In the genomic region with DNA sequence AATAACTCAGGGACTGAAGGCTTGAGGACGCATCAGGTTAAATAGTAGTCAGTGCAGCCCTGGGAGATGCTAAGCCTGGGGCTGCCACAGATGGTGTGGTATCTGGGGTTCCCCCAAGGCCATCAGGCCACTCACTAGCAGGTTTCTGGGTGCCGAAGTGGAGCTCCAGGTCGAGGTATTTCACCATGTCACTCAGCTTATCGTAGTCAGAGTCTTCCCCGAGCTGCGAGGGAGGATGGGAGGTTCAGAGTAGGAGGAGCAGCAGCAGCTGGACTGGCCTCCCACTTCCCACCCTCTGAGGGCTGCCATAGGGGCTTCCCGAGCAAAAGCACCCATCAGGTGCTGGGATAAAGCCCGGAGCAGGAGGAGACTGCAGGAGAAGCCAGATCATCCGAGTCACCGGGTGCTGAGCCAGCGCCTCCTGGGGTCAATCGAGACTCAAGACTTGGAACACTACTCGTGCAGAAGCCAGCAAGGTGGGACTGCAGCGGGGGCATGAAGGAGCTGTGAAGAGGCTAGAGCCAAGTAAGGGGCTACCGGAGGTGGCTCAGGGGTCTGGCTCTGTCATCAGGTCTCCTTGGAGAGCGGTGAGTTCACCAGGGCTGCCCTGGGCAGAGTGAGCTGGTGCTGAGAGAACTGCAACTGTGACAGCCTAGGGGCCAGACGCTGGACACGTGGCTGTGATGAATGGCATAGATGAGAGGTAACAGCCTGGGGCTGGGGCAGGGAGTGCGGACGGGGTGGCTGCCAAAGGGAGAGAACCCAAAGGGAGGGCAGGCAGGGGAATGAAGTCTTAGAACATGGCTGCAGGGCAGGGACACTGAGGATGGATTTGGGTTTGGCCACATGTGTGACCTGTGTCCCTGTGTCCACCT, we compare ENCODE assay signal across 28 cellular contexts. TPM values are rescaled to one million over a fixed set of nuclear protein-coding genes. Genes with fewer than 3 reads are reported as not detected.
DNase-seq lines count a peak whose midpoint lies in the region; ATAC-seq, FAIRE-seq and TF ChIP-seq lines count a peak whose summit lies in the region.
"Had no signal": no experiment of that assay in that cellular context is flagged by ENCODE, and none has a peak within 500 bp of the region (broad histone marks: within the 10 kb centered on the region; RNA-seq: fewer than 3 reads in every experiment).

No MANE protein-coding gene starts in this region.

- H3K14ac ChIP-seq in neuronal stem cell (ENCODE audit: low read length) = no peak overlapping the region

- H3K23ac ChIP-seq in neuronal stem cell (ENCODE audit: low read depth, low read length, poor library complexity) = no peak overlapping the region

- H3K4me3 ChIP-seq in SK-N-SH (ENCODE audit: low read depth in 2 of 2, low read length in 1 of 2) (no peak overlapping the region), neuronal stem cell (ENCODE audit: low read length in 2 of 2) (no peak overlapping the region)
- H3K4me3 ChIP-seq: SJCRH30, uterus had no signal

- H2BK12ac ChIP-seq in neuronal stem cell (ENCODE audit: low read length) = no peak overlapping the region

- H3K27ac ChIP-seq in SK-N-SH (ENCODE audit: low read depth in 2 of 2, low read length in 1 of 2) (no peak overlapping the region), neuronal stem cell (replicated peaks; ENCODE audit: low read length) (no peak overlapping the region)
- H3K27ac ChIP-seq: SJCRH30, uterus had no signal

- no peaks in the 10 kb centered on the region for H3K79me2 ChIP-seq in SK-N-SH (ENCODE audit: insufficient read depth)

- H2BK5ac ChIP-seq in neuronal stem cell (ENCODE audit: low read length) = peak overlapping the region; percentile 75

- no peaks in the 10 kb centered on the region for H3F3A ChIP-seq in SK-N-SH (replicated peaks; ENCODE audit: insufficient read depth)

- no peak for TF ChIP-seq CTCF in SK-N-SH (IDR thresholded peaks at IDR 0.05)
- TF ChIP-seq CTCF in WTC11 (IDR thresholded peaks at IDR 0.05) = no peak
- no peak for TF ChIP-seq CTCF in nephron progenitor cell (IDR thresholded peaks at IDR 0.05)

- H3K27ac Mint-ChIP-seq in WTC11 = no peak overlapping the region
- H3K27ac Mint-ChIP-seq in nephron progenitor cell = no peak overlapping the region
- H3K27ac Mint-ChIP-seq in activated CD4-positive, alpha-beta memory T cell treated with anti-CD3 and anti-CD28 coated beads, Interleukin-2, amount 10 ng/mL, durations not matched to agents 7 days and 5 days = no peak overlapping the region
- H3K27ac Mint-ChIP-seq: activated CD8-positive, alpha-beta T cell treated with anti-CD3 and anti-CD28 coated beads, Interleukin-2, amount 10 ng/mL, durations not matched to agents 7 days and 5 days had no signal

- no peak overlapping the region for H3K4ac ChIP-seq in neuronal stem cell (ENCODE audit: low read length)

- H3K4me1 ChIP-seq in SK-N-SH (ENCODE audit: control insufficient read depth in 1 of 2, insufficient read depth in 2 of 2, low read depth in 1 of 2, low read length in 1 of 2) = peaks cover 0 to 10% of the 10 kb centered on the region in 2 experiments; a peak in 1 of 4 replicates
- H3K4me1 ChIP-seq in neuronal stem cell (ENCODE audit: control insufficient read depth in 2 of 2, insufficient read depth in 1 of 2, low read depth in 1 of 2, low read length in 2 of 2) = peaks cover 3% of the 10 kb centered on the region in 2 donors
- H3K4me1 ChIP-seq: pancreas, SJCRH30, uterus had no signal

- 52% methylated on average over 19 of the region's 20 CpGs for WGBS in SK-N-SH (ENCODE audit: low lambda C conversion rate)
- no CpG with 5 or more reads among the region's 20 CpGs for WGBS in neuronal stem cell (ENCODE audit: extremely low coverage in 2 of 2, insufficient read length in 2 of 2, insufficient replicate concordance in 1 of 2), 2 donors

- H3K18ac ChIP-seq in neuronal stem cell (ENCODE audit: low read length) = peak overlapping the region; percentile 57

- H3K27me3 ChIP-seq in SK-N-SH (ENCODE audit: insufficient read depth) (peaks cover 8% of the 10 kb centered on the region; the same call in 1 of the 2 replicates), neuronal stem cell (ENCODE audit: control insufficient read depth in 3 of 3, insufficient read depth in 3 of 3, low read depth in 1 of 3, low read length in 3 of 3) (peaks cover 0 to 52% (median 31%) of the 10 kb centered on the region in 3 experiments)
- H3K27me3 ChIP-seq: esophagus squamous epithelium, pancreas, SJCRH30, uterus had no signal

- ATAC-seq in SK-N-SH treated with all-trans-retinoic acid at 6 μM for 48 hours = no peak
- no peak for ATAC-seq in WTC11
- no peak for ATAC-seq in HG03175 (IDR thresholded peaks at IDR 0.05; ENCODE audit: unreplicated experiment)
- ATAC-seq: activated CD8-positive, alpha-beta T cell treated with anti-CD3 and anti-CD28 coated beads, Interleukin-2, amount 10 ng/mL, durations not matched to agents 7 days and 5 days; activated naive CD4-positive, alpha-beta T cell treated with anti-CD3 and anti-CD28 coated beads, Interleukin-2, amount 50 U/mL, for 72 hours; pancreas; PC-3; sciatic nerve had no signal

- no peak overlapping the region for H2AK5ac ChIP-seq in neuronal stem cell (ENCODE audit: low read depth, low read length)

- H3K9me2 ChIP-seq in SK-N-SH = no peaks in the 10 kb centered on the region

- H3K36me3 ChIP-seq in SK-N-SH (replicated peaks in 1 of 2; ENCODE audit: control insufficient read depth in 1 of 2, insufficient read depth in 2 of 2, low read length in 1 of 2) = no peaks in the 10 kb centered on the region
- no peaks in the 10 kb centered on the region for H3K36me3 ChIP-seq in neuronal stem cell (replicated peaks in 1 of 2; ENCODE audit: control insufficient read depth in 2 of 2, insufficient read depth in 2 of 2, low read length in 2 of 2)
- H3K36me3 ChIP-seq: esophagus squamous epithelium, pancreas, SJCRH30, uterus had no signal

- peaks cover 8% of the 10 kb centered on the region; the same call in 1 of the 2 replicates for H3K4me1 Mint-ChIP-seq in WTC11
- peaks cover 8% of the 10 kb centered on the region for H3K4me1 Mint-ChIP-seq in nephron progenitor cell
- peaks cover 4% of the 10 kb centered on the region for H3K4me1 Mint-ChIP-seq in activated CD4-positive, alpha-beta memory T cell treated with anti-CD3 and anti-CD28 coated beads, Interleukin-2, amount 10 ng/mL, durations not matched to agents 7 days and 5 days

- peak; percentile 47 for DNase-seq in SK-N-SH
- peak; percentile 64 for DNase-seq in H54 (ENCODE audit: insufficient read length, low spot score)
- DNase-seq in WTC11 (ENCODE audit: low spot score) = no peak
- DNase-seq in neuronal stem cell (ENCODE audit: low spot score) = no peak
- no peak for DNase-seq in nephron progenitor cell
- no peak for DNase-seq in activated CD4-positive, alpha-beta memory T cell treated with anti-CD3 and anti-CD28 coated beads, Interleukin-2, amount 10 ng/mL, durations not matched to agents 7 days and 5 days
- DNase-seq: activated CD4-positive, CD25-positive, alpha-beta regulatory T cell; activated CD8-positive, alpha-beta T cell treated with anti-CD3 and anti-CD28 coated beads, Interleukin-2, amount 10 ng/mL, durations not matched to agents 7 days and 5 days; activated T-cell treated with anti-CD3 and anti-CD28 coated beads, Interleukin-2, amount 50 U/mL, for 1 hour; cerebellar nuclear complex; DMS79; effector CD4-positive, alpha-beta T cell; esophagus squamous epithelium; IMR-90; MM.1S; NCI-H1436; NCI-H774; pancreas; PC-3; SJCRH30; stimulated activated CD4-positive, alpha-beta T cell treated with anti-CD3 and anti-CD28 coated beads, Interleukin-15, amount 100 ng/mL, for 24 hours; substantia nigra; uterus had no signal

- no peaks in the 10 kb centered on the region for H3K36me3 Mint-ChIP-seq in WTC11
- no peaks in the 10 kb centered on the region for H3K36me3 Mint-ChIP-seq in nephron progenitor cell (ENCODE audit: low read depth)
- H3K36me3 Mint-ChIP-seq in activated CD4-positive, alpha-beta memory T cell treated with anti-CD3 and anti-CD28 coated beads, Interleukin-2, amount 10 ng/mL, durations not matched to agents 7 days and 5 days (ENCODE audit: low read depth) = no peaks in the 10 kb centered on the region
- H3K36me3 Mint-ChIP-seq: activated naive CD4-positive, alpha-beta T cell treated with anti-CD3 and anti-CD28 coated beads, Interleukin-2, amount 50 U/mL, for 72 hours had no signal

- H3K4me2 ChIP-seq in SK-N-SH (no peak overlapping the region), neuronal stem cell (ENCODE audit: insufficient read depth, low read length, poor library complexity, severe bottlenecking) (no peak overlapping the region)

- H2BK120ac ChIP-seq in neuronal stem cell (ENCODE audit: low read depth, low read length) = no peak overlapping the region

- TF ChIP-seq POLR2A in H54 (IDR thresholded peaks at IDR 0.05; ENCODE audit: low read depth, low read length) = no peak

- H3K27me3 Mint-ChIP-seq in WTC11 (ENCODE audit: low read depth) = peaks cover 5% of the 10 kb centered on the region
- H3K27me3 Mint-ChIP-seq in nephron progenitor cell (ENCODE audit: low read depth, poor library complexity) = peaks cover 63% of the 10 kb centered on the region
- peaks cover 3% of the 10 kb centered on the region for H3K27me3 Mint-ChIP-seq in activated CD4-positive, alpha-beta memory T cell treated with anti-CD3 and anti-CD28 coated beads, Interleukin-2, amount 10 ng/mL, durations not matched to agents 7 days and 5 days

- TF ChIP-seq RAD21 in SK-N-SH (IDR thresholded peaks at IDR 0.05; ENCODE audit: low read length) = no peak

- H3K9me3 Mint-ChIP-seq in WTC11 = no peaks in the 10 kb centered on the region
- no peaks in the 10 kb centered on the region for H3K9me3 Mint-ChIP-seq in nephron progenitor cell
- H3K9me3 Mint-ChIP-seq in activated CD4-positive, alpha-beta memory T cell treated with anti-CD3 and anti-CD28 coated beads, Interleukin-2, amount 10 ng/mL, durations not matched to agents 7 days and 5 days = no peaks in the 10 kb centered on the region
- H3K9me3 Mint-ChIP-seq: activated naive CD4-positive, alpha-beta T cell treated with anti-CD3 and anti-CD28 coated beads, Interleukin-2, amount 50 U/mL, for 72 hours had no signal

- H2BK15ac ChIP-seq in neuronal stem cell (ENCODE audit: low read length) = no peak overlapping the region

- no peaks in the 10 kb centered on the region for H3K79me1 ChIP-seq in neuronal stem cell (ENCODE audit: low read depth, low read length)

- TF ChIP-seq EP300 in SK-N-SH (IDR thresholded peaks at IDR 0.05; ENCODE audit: borderline replicate concordance in 1 of 2, low read depth in 1 of 2, low read length in 1 of 2) = no peak

- POLR2A ChIA-PET in SK-N-SH (lab: Yijun Ruan, JAX) (no interaction called here), WTC11 (lab: Charles Lee) (no interaction called here)
- POLR2A ChIA-PET in activated CD4-positive, alpha-beta memory T cell treated with anti-CD3 and anti-CD28 coated beads, Interleukin-2, amount 10 ng/mL, durations not matched to agents 7 days and 5 days (lab: Charles Lee) = no interaction called here

- H3K9me3 ChIP-seq in SK-N-SH (no peaks in the 10 kb centered on the region), neuronal stem cell (replicated peaks in 1 of 2; ENCODE audit: control insufficient read depth in 2 of 2, insufficient read depth in 1 of 2, low read depth in 1 of 2, low read length in 2 of 2) (peaks cover 3 to 5% of the 10 kb centered on the region in 2 donors)
- H3K9me3 ChIP-seq: esophagus squamous epithelium, pancreas, SJCRH30, uterus had no signal

- peak overlapping the region; percentile 56 for H4K91ac ChIP-seq in neuronal stem cell (ENCODE audit: low read depth, low read length, poor library complexity)

- H2AFZ ChIP-seq in SK-N-SH (ENCODE audit: low read depth) = no peak overlapping the region
- no peak overlapping the region for H2AFZ ChIP-seq in neuronal stem cell (ENCODE audit: low read length)

- H4K20me1 ChIP-seq in SK-N-SH (ENCODE audit: insufficient read depth) = no peaks in the 10 kb centered on the region

- no peak overlapping the region for H3K9ac ChIP-seq in SK-N-SH
- H3K9ac ChIP-seq in neuronal stem cell (ENCODE audit: low read depth, low read length, poor library complexity) = no peak overlapping the region

- H4K8ac ChIP-seq in neuronal stem cell (ENCODE audit: low read depth, low read length) = no peak overlapping the region

- H3K4me3 Mint-ChIP-seq in WTC11 (peak overlapping the region; percentile 76), nephron progenitor cell (no peak overlapping the region)
- no peak overlapping the region for H3K4me3 Mint-ChIP-seq in activated CD4-positive, alpha-beta memory T cell treated with anti-CD3 and anti-CD28 coated beads, Interleukin-2, amount 10 ng/mL, durations not matched to agents 7 days and 5 days

- CTCF ChIA-PET in SK-N-SH (lab: Yijun Ruan, JAX) = interaction anchor here (0.7 to 1.2 kb wide), 3 partner anchors 21 to 73 kb away, joined by 3 read pairs; no protein-coding TSS in a partner anchor
- CTCF ChIA-PET in WTC11 (lab: Charles Lee) = interaction anchor here (0.7 to 1.0 kb wide), 2 partner anchors 21 to 69 kb away, joined by 3 read pairs; no protein-coding TSS in a partner anchor
- CTCF ChIA-PET in activated CD4-positive, alpha-beta memory T cell treated with anti-CD3 and anti-CD28 coated beads, Interleukin-2, amount 10 ng/mL, durations not matched to agents 7 days and 5 days (lab: Charles Lee) = interaction anchor here (1.2 kb wide), 1 partner anchor 29 kb away, joined by 3 read pairs; no protein-coding TSS in a partner anchor

- FAIRE-seq in H54 (lab: Jason Lieb, UNC) = no peak
- FAIRE-seq: pancreas had no signal

RNA-seq across cellular contexts. Expression of gene KDELR2, which starts 22.0 kb away (rescaled TPM):
- polyA plus RNA-seq in SK-N-SH (2012; rRNA removed) = 122 and 136 TPM in 2 replicates
- 151 and 153 TPM in 2 replicates for polyA plus RNA-seq in SK-N-SH (2012; cell fraction: cytosol; rRNA removed)
- polyA plus RNA-seq in SK-N-SH (2012; cell fraction: nucleus; rRNA removed) = 68.5 and 84.0 TPM in 2 replicates
- 79.4 to 84.3 TPM (median 79.9 TPM) in 3 replicates for total RNA-seq in WTC11 (2021)
- 70.7 TPM for polyA plus RNA-seq in neuronal stem cell (2013, experiment 1 of 2)
- polyA plus RNA-seq in neuronal stem cell (2013, experiment 2 of 2) = 74.1 TPM
- total RNA-seq in activated CD4-positive, alpha-beta memory T cell treated with anti-CD3 and anti-CD28 coated beads, Interleukin-2, amount 10 ng/mL, durations not matched to agents 7 days and 5 days = 10 to 100 TPM; 64.1 to 72.1 TPM

RNA-seq across cellular contexts. Expression of gene GRID2IP, which starts 45.3 kb away (rescaled TPM):
- 0.03 and 0.06 TPM in 2 replicates for polyA plus RNA-seq in SK-N-SH (2012; rRNA removed)
- polyA plus RNA-seq in SK-N-SH (2012; cell fraction: cytosol; rRNA removed) = 0.03 and 0.04 TPM in 2 replicates
- 0.15 and 0.27 TPM in 2 replicates for polyA plus RNA-seq in SK-N-SH (2012; cell fraction: nucleus; rRNA removed)
- 3.0 to 4.8 TPM (median 4.6 TPM) in 3 replicates for total RNA-seq in WTC11 (2021)
- 0.33 TPM for polyA plus RNA-seq in neuronal stem cell (2013, experiment 1 of 2)
- 0.30 TPM for polyA plus RNA-seq in neuronal stem cell (2013, experiment 2 of 2)
- under 1 TPM; 0.15 to 0.28 TPM for total RNA-seq in activated CD4-positive, alpha-beta memory T cell treated with anti-CD3 and anti-CD28 coated beads, Interleukin-2, amount 10 ng/mL, durations not matched to agents 7 days and 5 days
- total RNA-seq: A673, IMR-90, PC-3 had no signal
- polyA plus RNA-seq: IMR-90 had no signal

RNA-seq across cellular contexts. Expression of gene DAGLB, which starts 58.2 kb away (rescaled TPM):
- 24.1 and 27.4 TPM in 2 replicates for polyA plus RNA-seq in SK-N-SH (2012; rRNA removed)
- polyA plus RNA-seq in SK-N-SH (2012; cell fraction: cytosol; rRNA removed) = 13.7 and 17.3 TPM in 2 replicates
- 69.2 and 80.2 TPM in 2 replicates for polyA plus RNA-seq in SK-N-SH (2012; cell fraction: nucleus; rRNA removed)
- 32.7 to 38.7 TPM (median 33.6 TPM) in 3 replicates for total RNA-seq in WTC11 (2021)
- 10.6 TPM for polyA plus RNA-seq in neuronal stem cell (2013, experiment 1 of 2)
- polyA plus RNA-seq in neuronal stem cell (2013, experiment 2 of 2) = 9.4 TPM
- total RNA-seq in activated CD4-positive, alpha-beta memory T cell treated with anti-CD3 and anti-CD28 coated beads, Interleukin-2, amount 10 ng/mL, durations not matched to agents 7 days and 5 days = 10 to 100 TPM; 15.7 to 16.5 TPM

Comparison
In these comparisons a context has a peak if more than half of its experiments do, and no peak if none do; other contexts are left out.
1. DNase-seq: peak in SK-N-SH (single experiment) and H54 (single experiment); none in WTC11 (single experiment), neuronal stem cell (single experiment), nephron progenitor cell (single experiment) and activated CD4-positive, alpha-beta memory T cell treated with anti-CD3 and anti-CD28 coated beads, Interleukin-2, amount 10 ng/mL, durations not matched to agents 7 days and 5 days (single experiment).